Comparison of ENCODE assay signal across 8 cellular contexts in the genomic region with DNA sequence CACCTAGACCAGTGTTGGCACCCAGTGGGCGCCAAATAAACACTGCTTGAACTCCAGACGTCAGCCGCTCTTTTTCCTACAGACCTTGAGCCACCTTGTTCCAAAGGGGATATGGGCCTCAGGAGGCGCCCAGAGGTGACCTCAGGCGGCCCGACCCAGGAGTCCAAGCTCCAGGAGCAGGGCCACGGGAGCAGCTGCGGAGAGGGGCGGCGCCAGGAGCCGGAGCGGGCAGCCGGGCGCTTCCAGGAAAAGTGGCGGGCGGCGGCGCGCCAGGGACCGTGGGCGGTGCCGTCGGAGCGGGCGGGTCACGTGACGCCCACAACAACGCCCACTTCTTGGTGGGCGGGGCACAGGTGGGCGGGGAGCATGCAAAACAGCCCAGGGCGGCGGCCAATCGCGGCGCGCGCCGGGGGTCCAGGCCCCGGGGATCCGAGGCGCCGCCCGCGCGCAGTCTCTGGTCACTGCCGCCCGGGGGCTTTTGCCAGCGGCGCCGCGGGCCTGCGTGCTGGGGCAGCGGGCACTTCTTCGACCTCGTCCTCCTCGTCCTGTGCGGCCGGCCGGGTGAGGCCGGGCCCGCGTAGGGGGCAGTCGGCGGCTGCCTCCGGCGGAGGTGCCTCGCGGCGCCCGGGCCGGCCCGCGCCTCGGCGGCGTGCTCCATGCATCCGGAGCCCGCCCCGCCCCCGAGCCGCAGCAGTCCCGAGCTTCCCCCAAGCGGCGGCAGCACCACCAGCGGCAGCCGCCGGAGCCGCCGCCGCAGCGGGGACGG. TPM values are rescaled to one million over a fixed set of nuclear protein-coding genes. Genes with fewer than 3 reads are reported as not detected.
DNase-seq lines count a peak whose midpoint lies in the region; ATAC-seq and TF ChIP-seq lines count a peak whose summit lies in the region.

Gene ORAI1 (plus strand): TSS at position 444 of the 766 bp plus-strand sequence.

- H3K4me3 ChIP-seq in cardiac fibroblast (replicated peaks in 1 of 2; ENCODE audit: low read depth in 2 of 2, low read length in 2 of 2) (peak within 1 kb of the TSS; percentile 67 to 68), spleen (peak within 1 kb of the TSS; percentile 77 to 98 (median 86))

- H3K36me3 ChIP-seq in spleen = peaks cover 0 to 10% (median 0%) of the 10 kb centered on the region in 6 donors

- no peaks in the 10 kb centered on the region for H3K9me3 Mint-ChIP-seq in activated B cell treated with CpG ODN at 0.5 μM for 24 hours

- peak in 2 of 3 donors; percentile 37 to 71 for TF ChIP-seq POLR2A in spleen (IDR thresholded peaks at IDR 0.05)

- H3K27ac Mint-ChIP-seq in activated B cell treated with CpG ODN at 0.5 μM for 24 hours = peak within 1 kb of the TSS; percentile 96

- peak; percentile 75 for ATAC-seq in GM18909 (IDR thresholded peaks at IDR 0.05; ENCODE audit: poor library complexity, unreplicated experiment)
- peak; percentile 72 for ATAC-seq in HG03175 (IDR thresholded peaks at IDR 0.05; ENCODE audit: unreplicated experiment)
- peak; percentile 70 for ATAC-seq in activated B cell treated with CpG ODN at 0.5 μM for 24 hours (ENCODE audit: low read depth)

- CTCF ChIA-PET in activated B cell treated with CpG ODN at 0.5 μM for 24 hours (lab: Charles Lee) = interaction anchor here (0.7 to 8.9 kb wide), 13 partner anchors 10 to 132 kb away, joined by 3 to 168 read pairs (median 7); partner anchors contain the start of genes KDM2B and MORN3

- TF ChIP-seq CTCF in activated B cell treated with CpG ODN at 0.5 μM for 24 hours (IDR thresholded peaks at IDR 0.05) (no peak), cardiac fibroblast (IDR thresholded peaks at IDR 0.05; ENCODE audit: low read depth, low read length) (no peak), spleen (IDR thresholded peaks at IDR 0.05 in 8 of 11, conservative IDR thresholded peaks at IDR 0.05 in 3 of 11) (peak in 5 of 11 experiments; percentile 17 to 47 (median 45))

- H3K4me3 Mint-ChIP-seq in activated B cell treated with CpG ODN at 0.5 μM for 24 hours = peak within 1 kb of the TSS; percentile 94

- DNase-seq in AG08395 (ENCODE audit: low spot score) (peak; percentile 98), NCI-H345 (lab: John Stamatoyannopoulos, UW) (peak; percentile 95), activated B cell treated with CpG ODN at 0.5 μM for 24 hours (peak; percentile 98), cardiac fibroblast (ENCODE audit: low read depth in 2 of 2) (peak; percentile 93 to 97), inferior parietal cortex (ENCODE audit: extremely low spot score) (peak; percentile 86), spleen (peak; percentile 99)

- no peaks in the 10 kb centered on the region for H3K9me3 ChIP-seq in spleen

- H3K4me1 ChIP-seq in spleen = peaks cover 43 to 63% (median 55%) of the 10 kb centered on the region in 6 donors

- peaks cover 53% of the 10 kb centered on the region for H3K4me1 Mint-ChIP-seq in activated B cell treated with CpG ODN at 0.5 μM for 24 hours

- H3K36me3 Mint-ChIP-seq in activated B cell treated with CpG ODN at 0.5 μM for 24 hours (ENCODE audit: low read depth) = peaks cover 30% of the 10 kb centered on the region

- H3K27me3 Mint-ChIP-seq in activated B cell treated with CpG ODN at 0.5 μM for 24 hours = no peaks in the 10 kb centered on the region

- H3K27me3 ChIP-seq in spleen (replicated peaks in 1 of 7) = no peaks in the 10 kb centered on the region

- POLR2A ChIA-PET in activated B cell treated with CpG ODN at 0.5 μM for 24 hours (lab: Charles Lee) = interaction anchor here (0.5 to 7.7 kb wide), 36 partner anchors 11 to 201 kb away, joined by 3 to 138 read pairs (median 6); partner anchors contain the start of genes KDM2B, MORN3 and SETD1B

- peak within 1 kb of the TSS; percentile 95 to 99 (median 98) for H3K27ac ChIP-seq in spleen

- intact Hi-C loops in activated B cell treated with CpG ODN at 0.5 μM for 24 hours (cut with micrococcal nuclease) = loop anchor here (1.0 to 5.0 kb wide), 9 partner anchors 36 to 396 kb away; partner anchors contain the start of gene BCL7A
- intact Hi-C loops in spleen (cut with DNase I; ENCODE audit: low total_unique reads) = loop anchor here (5.0 to 10.0 kb wide), 2 partner anchors 74 to 131 kb away; no protein-coding TSS in a partner anchor

- 0 to 1% (median 1%) methylated on average over 17 to 92 of the region's 92 CpGs for WGBS in spleen, 5 donors

RNA-seq across cellular contexts. Expression of gene ORAI1, which starts in this region (rescaled TPM):
- total RNA-seq in activated B cell treated with CpG ODN at 0.5 μM for 24 hours (85.8 and 86.3 TPM in 2 replicates), spleen (10 to 100 TPM; 27.7 to 47.5 (median 36.6) TPM)
- polyA plus RNA-seq in spleen = 10 to 100 TPM; 12.9 to 32.0 (median 23.9) TPM

Comparison
In these comparisons a context has a peak if more than half of its experiments do, and no peak if none do; other contexts are left out.
1. Peak in every context shown above with its lines: DNase-seq, ATAC-seq, H3K4me3 ChIP-seq and H3K27ac ChIP-seq.